24 cellular contexts compared by ENCODE assay signal in the genomic region with DNA sequence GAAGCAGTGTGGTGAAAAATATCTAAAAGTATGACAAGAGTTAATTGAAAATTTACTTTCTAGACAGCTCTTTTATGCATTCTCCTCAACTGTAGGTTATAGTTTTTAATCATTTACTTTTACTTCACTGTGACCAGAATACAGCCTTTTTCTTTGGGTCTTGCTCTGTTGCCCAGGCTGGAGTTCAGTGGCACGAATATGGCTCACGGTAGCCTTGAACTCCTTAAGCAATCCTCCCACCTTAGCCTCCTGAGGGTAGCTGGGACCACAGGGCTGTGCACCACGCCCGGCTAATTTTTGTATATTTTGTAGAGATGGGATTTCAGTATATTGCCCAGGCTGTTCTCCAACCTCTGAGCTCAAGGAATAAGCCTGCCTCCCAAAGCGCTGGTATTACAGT. TPM values are rescaled to one million over a fixed set of nuclear protein-coding genes. Genes with fewer than 3 reads are reported as not detected.
A peak's percentile ranks its signal among the peaks of the same experiment; 100 is the strongest.
DNase-seq lines count a peak whose midpoint lies in the region; ATAC-seq and TF ChIP-seq lines count a peak whose summit lies in the region.
"Had no signal": no experiment of that assay in that cellular context is flagged by ENCODE, and none has a peak within 500 bp of the region (broad histone marks: within the 10 kb centered on the region; RNA-seq: fewer than 3 reads in every experiment).

No MANE protein-coding gene starts in this region.

- no peak overlapping the region for H2BK15ac ChIP-seq in H9 (ENCODE audit: low read depth, low read length)

- no peak overlapping the region for H3K56ac ChIP-seq in H9 (ENCODE audit: insufficient read length, low read depth, low read length)

- no peak overlapping the region for H2AK5ac ChIP-seq in H9 (ENCODE audit: insufficient read length, low read length)
- no peak overlapping the region for H2AK5ac ChIP-seq in trophoblast cell (ENCODE audit: low read length)

- no peaks in the 10 kb centered on the region for H3K27me3 Mint-ChIP-seq in H9 (ENCODE audit: low read depth)
- H3K27me3 Mint-ChIP-seq: CD4-positive, alpha-beta memory T cell had no signal

- peaks cover 4 to 18% (median 16%) of the 10 kb centered on the region in 3 experiments for H3K36me3 Mint-ChIP-seq in H9 (ENCODE audit: insufficient read depth in 1 of 3, low read depth in 3 of 3)

- WGBS in H9 (ENCODE audit: extremely low coverage, insufficient read length, low lambda C conversion rate) = no CpG with 5 or more reads among the region's 5 CpGs
- no CpG with 5 or more reads among the region's 5 CpGs for WGBS in trophoblast cell (ENCODE audit: extremely low coverage, insufficient coverage, insufficient read length)

- peaks cover 67% of the 10 kb centered on the region; the same call in 1 of the 2 replicates for H3K79me2 ChIP-seq in H9 (ENCODE audit: insufficient read depth, low read length)
- H3K79me2 ChIP-seq in trophoblast cell (ENCODE audit: control insufficient read depth, insufficient read depth, low read length, poor library complexity) = peaks cover 11% of the 10 kb centered on the region

- no peaks in the 10 kb centered on the region for H3K23me2 ChIP-seq in H9 (ENCODE audit: insufficient read length, low read depth, low read length, poor library complexity, severe bottlenecking)

- H3K9me3 ChIP-seq in H9 (ENCODE audit: control insufficient read depth, low read depth, low read length) (no peaks in the 10 kb centered on the region), HUES6 (ENCODE audit: control insufficient read depth, insufficient read depth, low read depth, low read length) (no peaks in the 10 kb centered on the region), trophoblast cell (ENCODE audit: insufficient read depth, low read depth, low read length) (no peaks in the 10 kb centered on the region)
- H3K9me3 ChIP-seq: A549, Caco-2 had no signal

- H3K27ac Mint-ChIP-seq in H9 = peak overlapping the region in 2 of 3 experiments; percentile 69 to 88; a peak in 4 of 7 replicates

- H3K4me3 ChIP-seq in HUES6 (ENCODE audit: low read depth, low read length) (peak overlapping the region; percentile 35; the same call in 1 of the 2 replicates), trophoblast cell (ENCODE audit: low read depth, low read length) (no peak overlapping the region)
- H3K4me3 ChIP-seq: A549; BLaER1 treated with 17β-estradiol and CSF1 and Interleukin-3, amounts not matched to agents 10 nM and 100 nM; SK-N-MC had no signal

- H3K27ac ChIP-seq in H9 (ENCODE audit: insufficient read length, low read depth, low read length) (peak overlapping the region; percentile 5), HUES6 (ENCODE audit: low read depth, low read length) (peak overlapping the region; percentile 86; the same call in 1 of the 2 replicates), epithelial cell of prostate (peak overlapping the region; percentile 79), trophoblast cell (ENCODE audit: low read depth, low read length) (peak overlapping the region; percentile 6)
- H3K27ac ChIP-seq: A549; BLaER1 treated with 17β-estradiol and CSF1 and Interleukin-3, amounts not matched to agents 10 nM and 100 nM; RWPE1; SK-N-MC had no signal

- H3K36me3 ChIP-seq in HUES6 (ENCODE audit: control insufficient read depth, insufficient read depth, low read length) = peaks cover 3% of the 10 kb centered on the region; the same call in 1 of the 2 replicates
- H3K36me3 ChIP-seq in trophoblast cell (ENCODE audit: control insufficient read depth in 1 of 2, insufficient read depth in 2 of 2, low read length in 2 of 2) = peaks cover 3 to 5% of the 10 kb centered on the region in 2 experiments

- H3K4me2 ChIP-seq in H9 (ENCODE audit: insufficient read depth, insufficient read length, low read length) = no peak overlapping the region
- H3K4me2 ChIP-seq in trophoblast cell (ENCODE audit: low read length) = no peak overlapping the region
- H3K4me2 ChIP-seq: A549 had no signal

- H3K4ac ChIP-seq in H9 (ENCODE audit: low read depth, low read length) (no peak overlapping the region), trophoblast cell (ENCODE audit: low read depth, low read length) (peak overlapping the region; percentile 95)

- H4K5ac ChIP-seq in H9 (ENCODE audit: insufficient read length, low read depth, low read length) = no peak overlapping the region

- H2BK20ac ChIP-seq in H9 (ENCODE audit: low read depth, low read length, poor library complexity, severe bottlenecking) = no peak overlapping the region

- ATAC-seq in GM21825 (IDR thresholded peaks at IDR 0.05; ENCODE audit: unreplicated experiment) = no peak
- ATAC-seq: A549, Panc1 had no signal

- H2BK120ac ChIP-seq in H9 (ENCODE audit: low read depth, low read length, poor library complexity, severe bottlenecking) (no peak overlapping the region), trophoblast cell (ENCODE audit: insufficient read depth, low read length, poor library complexity) (no peak overlapping the region)

- peaks cover 10% of the 10 kb centered on the region; the same call in 1 of the 2 replicates for H3K4me1 ChIP-seq in H9 (ENCODE audit: insufficient read depth, low read length)
- H3K4me1 ChIP-seq in HUES6 (ENCODE audit: control insufficient read depth, insufficient read depth, low read length) = peaks cover 75% of the 10 kb centered on the region
- H3K4me1 ChIP-seq in trophoblast cell (ENCODE audit: control insufficient read depth in 1 of 2, insufficient read depth in 2 of 2, low read length in 2 of 2) = peaks cover 2 to 21% of the 10 kb centered on the region in 2 experiments

- H2BK5ac ChIP-seq in H9 (ENCODE audit: insufficient read length, low read length) (no peak overlapping the region), trophoblast cell (ENCODE audit: low read depth, low read length, poor library complexity) (no peak overlapping the region)

- peaks cover 3 to 4% of the 10 kb centered on the region in 2 experiments for H3K9me3 Mint-ChIP-seq in H9
- H3K9me3 Mint-ChIP-seq: CD4-positive, alpha-beta memory T cell had no signal

- H2AFZ ChIP-seq in H9 (ENCODE audit: low read length) (no peak overlapping the region), trophoblast cell (ENCODE audit: insufficient read depth, low read length, poor library complexity) (no peak overlapping the region)

- no peak overlapping the region for H4K8ac ChIP-seq in H9 (replicated peaks; ENCODE audit: insufficient read length, low read depth, low read length)
- H4K8ac ChIP-seq in trophoblast cell (ENCODE audit: low read depth, low read length) = peak overlapping the region; percentile 60

- H3T11ph ChIP-seq in H9 (ENCODE audit: low read length) = no peak overlapping the region

- no peak overlapping the region for H3K9ac ChIP-seq in H9 (ENCODE audit: extremely low read depth, insufficient read length, low read length)
- H3K9ac ChIP-seq in HUES6 (ENCODE audit: low read length) = peak overlapping the region; percentile 72
- no peak overlapping the region for H3K9ac ChIP-seq in trophoblast cell (ENCODE audit: low read length)
- H3K9ac ChIP-seq: BLaER1 treated with 17β-estradiol and CSF1 and Interleukin-3, amounts not matched to agents 10 nM and 100 nM had no signal

- 0 out of 5 replicates have a peak overlapping the region, but pooled peaks of 1 of the 2 experiments have one; percentile 15 for H3K4me3 Mint-ChIP-seq in H9
- H3K4me3 Mint-ChIP-seq: CD4-positive, alpha-beta memory T cell had no signal

- H3K14ac ChIP-seq in H9 (ENCODE audit: insufficient read depth, low read length) (no peak overlapping the region), trophoblast cell (ENCODE audit: low read length) (no peak overlapping the region)

- H3K23ac ChIP-seq in H9 (ENCODE audit: insufficient read length, low read depth, low read length) (no peak overlapping the region), trophoblast cell (ENCODE audit: low read length) (no peak overlapping the region)

- TF ChIP-seq CTCF in H9 (conservative IDR thresholded peaks at IDR 0.05) = no peak

- H4K20me1 ChIP-seq in H9 (ENCODE audit: control insufficient read depth, insufficient read depth, insufficient read length) = no peaks in the 10 kb centered on the region

- H2BK12ac ChIP-seq in H9 (ENCODE audit: insufficient read length, low read depth, low read length) = no peak overlapping the region
- H2BK12ac ChIP-seq in trophoblast cell (ENCODE audit: low read length) = no peak overlapping the region

- H3K18ac ChIP-seq in H9 (ENCODE audit: insufficient read length, low read depth, low read length) = no peak overlapping the region
- no peak overlapping the region for H3K18ac ChIP-seq in trophoblast cell (ENCODE audit: low read length)

- H3K4me1 Mint-ChIP-seq in H9 = peaks cover 61 to 66% of the 10 kb centered on the region in 2 experiments

- DNase-seq in H9 = no peak
- no peak for DNase-seq in epithelial cell of prostate (ENCODE audit: low read depth, low spot score)
- no peak for DNase-seq in trophoblast cell
- DNase-seq in stimulated activated CD4-positive, alpha-beta T cell treated with anti-CD3 and anti-CD28 coated beads, Interleukin-1b, Interleukin-23, amount 100 ng/mL, for 48 hours = no peak
- DNase-seq in COLO668 (lab: John Stamatoyannopoulos, UW; ENCODE audit: unreplicated experiment) = no peak
- DNase-seq: AML-193; Caco-2; CD4-positive, alpha-beta memory T cell; IMR-90; KG1; NCI-H1048; NCI-H1417; NCI-H1694; NCI-H2029 treated with DMSO at 0.1 percent for 48 hours; NCI-H446 treated with DMSO at 0.1 percent for 48 hours; NCI-H526; SIG-M5 had no signal

- H3K79me1 ChIP-seq in H9 (ENCODE audit: insufficient read depth, low read depth, low read length, poor library complexity, severe bottlenecking) (peaks cover 9% of the 10 kb centered on the region), trophoblast cell (ENCODE audit: low read length) (peaks cover 4% of the 10 kb centered on the region)

- no peak overlapping the region for H4K12ac ChIP-seq in trophoblast cell (ENCODE audit: low read depth, low read length)

- no peaks in the 10 kb centered on the region for H3K27me3 ChIP-seq in H9 (ENCODE audit: insufficient read depth, low read length)
- H3K27me3 ChIP-seq in HUES6 (ENCODE audit: control insufficient read depth, insufficient read depth, low read length) = no peaks in the 10 kb centered on the region
- H3K27me3 ChIP-seq in trophoblast cell (ENCODE audit: insufficient read depth, low read length) = no peaks in the 10 kb centered on the region
- H3K27me3 ChIP-seq: BLaER1 treated with 17β-estradiol and CSF1 and Interleukin-3, amounts not matched to agents 10 nM and 100 nM had no signal

- H4K91ac ChIP-seq in H9 (ENCODE audit: insufficient read length, low read depth, low read length) (no peak overlapping the region), trophoblast cell (ENCODE audit: low read depth, low read length) (no peak overlapping the region)

RNA-seq across cellular contexts. Expression of a gene that starts 5.3 kb away (rescaled TPM):
- 90.4 and 92.0 TPM in 2 replicates for total RNA-seq in H9 (2021)
- polyA plus RNA-seq in trophoblast cell (2013) = 230 and 232 TPM in 2 replicates

Comparison
In these comparisons a context has a peak if more than half of its experiments do, and no peak if none do; other contexts are left out.
1. H3K27ac ChIP-seq: peak in every context shown above with its lines; median percentile 86 in HUES6; 79 in epithelial cell of prostate; 6 in trophoblast cell; 5 in H9.